Comparison of ENCODE assay signal across 27 cellular contexts in the genomic region with DNA sequence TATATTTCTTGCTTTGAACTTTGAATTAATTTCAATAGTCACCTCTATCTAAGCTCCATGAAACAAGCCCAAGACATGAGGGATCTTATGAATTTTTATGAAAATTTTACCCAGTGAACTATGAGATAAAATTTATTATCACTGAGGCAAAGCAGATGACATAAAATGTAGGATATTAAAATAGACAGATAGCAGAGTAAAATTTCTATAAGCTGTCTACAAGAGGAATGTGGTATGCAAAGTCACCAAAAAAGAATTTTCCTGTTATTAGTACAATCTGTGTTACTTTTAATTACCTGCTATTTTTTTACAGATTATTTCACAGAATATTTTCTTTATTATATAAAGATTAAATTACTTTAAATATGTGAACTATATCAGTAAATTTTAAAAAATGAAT.
"Had no signal": no experiment of that assay in that cellular context is flagged by ENCODE, and none has a peak within 500 bp of the region (broad histone marks: within the 10 kb centered on the region; RNA-seq: fewer than 3 reads in every experiment).

No MANE protein-coding gene starts in this region.

- H3K27ac ChIP-seq: neutrophil, parathyroid adenoma, psoas muscle, right lobe of liver, sigmoid colon, suprapubic skin, testis, tibial artery, transverse colon, upper lobe of right lung, uterus had no signal

- H3K4me3 ChIP-seq: psoas muscle, right lobe of liver, sigmoid colon, suprapubic skin, testis, tibial artery, transverse colon, upper lobe of right lung, uterus had no signal

- H3K27me3 ChIP-seq: neutrophil, right lobe of liver, sigmoid colon, suprapubic skin, testis, tibial artery, transverse colon, upper lobe of right lung, uterus had no signal

- ATAC-seq: naive thymus-derived CD8-positive, alpha-beta T cell; natural killer cell treated with Interleukin-12 subunit alpha and Interleukin-12 subunit beta and Interleukin-15 and Interleukin-18, amount 100 ng/mL, for 72 hours; psoas muscle; right cardiac atrium; right lobe of liver; stimulated activated memory B cell treated with anti-CD40 and anti-IgM and Interleukin-4, amounts not matched to agents 10 μg/mL and 1 μg/mL and 100 μg/mL, for 72 hours; stimulated activated naive CD8-positive, alpha-beta T cell treated with anti-CD3 and anti-CD28 coated beads, Interleukin-15, amount 100 ng/mL, for 72 hours; stimulated activated naive CD8-positive, alpha-beta T cell treated with anti-CD3 and anti-CD28 coated beads, Interleukin-15, Interleukin-2, amounts not matched to agents 100 U/mL and 50 U/mL, for 24 hours; upper lobe of right lung had no signal

- H3K79me2 ChIP-seq: parathyroid adenoma had no signal

- H3K4me1 ChIP-seq: parathyroid adenoma, psoas muscle, right lobe of liver, sigmoid colon, suprapubic skin, testis, tibial artery, transverse colon, upper lobe of right lung, uterus had no signal

- H3K9me3 ChIP-seq: neutrophil, right lobe of liver, testis, upper lobe of right lung, uterus had no signal

- H3K36me3 ChIP-seq: neutrophil, right lobe of liver, sigmoid colon, suprapubic skin, tibial artery, transverse colon, upper lobe of right lung, uterus had no signal

- H2AFZ ChIP-seq: parathyroid adenoma had no signal

- DNase-seq: naive thymus-derived CD8-positive, alpha-beta T cell; nephron progenitor cell; nucleus accumbens; posterior cingulate gyrus; psoas muscle; right cardiac atrium; right lobe of liver; sigmoid colon; small intestine; stimulated activated CD4-positive, alpha-beta T cell treated with anti-CD3 and anti-CD28 coated beads, Interleukin-1b, Interleukin-23, amount 100 ng/mL, for 48 hours; stimulated activated CD4-positive, alpha-beta T cell treated with anti-CD3 and anti-CD28 coated beads, Interleukin-4, amount 100 ng/mL, for 1 hour; stimulated activated CD4-positive, alpha-beta T cell treated with anti-CD3 and anti-CD28 coated beads, Interleukin-4, amount 100 ng/mL, for 4 hours; stimulated activated CD8-positive, alpha-beta memory T cell treated with anti-CD3 and anti-CD28 coated beads, Interleukin-4, amount 100 ng/mL, for 48 hours; stimulated activated naive CD4-positive, alpha-beta T cell; stimulated activated naive CD8-positive, alpha-beta T cell treated with anti-CD3 and anti-CD28 coated beads, Interleukin-15, amount 100 ng/mL, for 72 hours; stimulated activated naive CD8-positive, alpha-beta T cell treated with anti-CD3 and anti-CD28 coated beads, Interleukin-15, Interleukin-2, amounts not matched to agents 100 U/mL and 50 U/mL, for 24 hours; substantia nigra; testis; tibial artery; transverse colon; upper lobe of right lung; uterus had no signal

- H3K9ac ChIP-seq: parathyroid adenoma had no signal
